In genomic region chr2:219684721-219685689, GRCh38 we compare ENCODE assay signal across 2 cellular contexts.
TF ChIP-seq lines count a peak whose summit lies in the region.

No MANE protein-coding gene starts in this region.

TF ChIP-seq in HEK293, 187 proteins besides CTCF, POLR2A, EP300 and RAD21 (continued from another document and continues in another):
- TF ChIP-seq ZNF292 (tag by site-specific recombination; IDR thresholded peaks at IDR 0.05; ENCODE audit: borderline replicate concordance, low read depth): no peak
- TF ChIP-seq IKZF3 (tag by site-specific recombination; IDR thresholded peaks at IDR 0.05): no peak
- no peak for TF ChIP-seq ZNF274 (IDR thresholded peaks at IDR 0.05; ENCODE audit: low read length)
- no peak for TF ChIP-seq ZNF274 (tag by site-specific recombination; IDR thresholded peaks at IDR 0.05; ENCODE audit: borderline replicate concordance)
- TF ChIP-seq ZNF626 (tag by site-specific recombination; IDR thresholded peaks at IDR 0.05): no peak
- TF ChIP-seq SP2 (tag by site-specific recombination; IDR thresholded peaks at IDR 0.05): no peak; the same call in 1 of the 2 replicates
- no peak for TF ChIP-seq ZNF202 (tag by site-specific recombination; IDR thresholded peaks at IDR 0.05; ENCODE audit: borderline replicate concordance)
- TF ChIP-seq, protein P1, sequence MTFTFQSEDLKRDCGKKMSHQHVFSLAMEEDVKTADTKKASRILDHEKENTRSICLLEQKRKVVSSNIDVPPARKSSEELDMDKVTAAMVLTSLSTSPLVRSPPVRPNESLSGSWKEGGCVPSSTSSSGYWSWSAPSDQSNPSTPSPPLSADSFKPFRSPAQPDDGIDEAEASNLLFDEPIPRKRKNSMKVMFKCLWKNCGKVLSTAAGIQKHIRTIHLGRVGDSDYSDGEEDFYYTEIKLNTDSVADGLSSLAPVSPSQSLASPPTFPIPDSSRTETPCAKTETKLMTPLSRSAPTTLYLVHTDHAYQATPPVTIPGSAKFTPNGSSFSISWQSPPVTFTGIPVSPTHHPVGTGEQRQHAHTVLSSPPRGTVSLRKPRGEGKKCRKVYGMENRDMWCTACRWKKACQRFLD (tag by site-specific recombination; IDR thresholded peaks at IDR 0.05): no peak
- TF ChIP-seq ZBTB21 (tag by site-specific recombination; IDR thresholded peaks at IDR 0.05): no peak
- peak; percentile 25; the same call in 1 of the 2 replicates for TF ChIP-seq ZNF629 (tag by site-specific recombination; IDR thresholded peaks at IDR 0.05)
- TF ChIP-seq ZNF133 (tag by site-specific recombination; IDR thresholded peaks at IDR 0.05): no peak
- TF ChIP-seq ZNF596 (tag by site-specific recombination; IDR thresholded peaks at IDR 0.05): no peak
- no peak for TF ChIP-seq GLI4 (tag by site-specific recombination; IDR thresholded peaks at IDR 0.05)
- TF ChIP-seq GFI1B (tag by site-specific recombination; IDR thresholded peaks at IDR 0.05): 0 out of 2 replicates have a peak, but pooled peaks have one; percentile 13
- TF ChIP-seq ZNF221 (tag by site-specific recombination; IDR thresholded peaks at IDR 0.05; ENCODE audit: borderline replicate concordance): no peak
- TF ChIP-seq HOXD13 (CRISPR knock-in tag; IDR thresholded peaks at IDR 0.05; ENCODE audit: borderline replicate concordance): no peak
- no peak for TF ChIP-seq ZXDB (tag by site-specific recombination; IDR thresholded peaks at IDR 0.05)
- TF ChIP-seq ZNF658 (tag by site-specific recombination; IDR thresholded peaks at IDR 0.05): no peak
- peak; percentile 40; the same call in 1 of the 2 replicates for TF ChIP-seq ZNF2 (tag by site-specific recombination; IDR thresholded peaks at IDR 0.05)
- TF ChIP-seq ZFP69B (tag by site-specific recombination; IDR thresholded peaks at IDR 0.05): no peak
- TF ChIP-seq ZNF146 (tag by site-specific recombination; IDR thresholded peaks at IDR 0.05): no peak
- TF ChIP-seq INSM2 (tag by site-specific recombination; IDR thresholded peaks at IDR 0.05): no peak
- TF ChIP-seq YY2 (tag by site-specific recombination; IDR thresholded peaks at IDR 0.05): no peak
- peak; percentile 44; the same call in 1 of the 2 replicates for TF ChIP-seq ZNF341 (tag by site-specific recombination; IDR thresholded peaks at IDR 0.05; ENCODE audit: low read depth)
- no peak for TF ChIP-seq ZNF248 (tag by site-specific recombination; IDR thresholded peaks at IDR 0.05)
- no peak for TF ChIP-seq ZNF830 (tag by site-specific recombination; IDR thresholded peaks at IDR 0.05; ENCODE audit: low read depth)
- TF ChIP-seq, protein P2, sequence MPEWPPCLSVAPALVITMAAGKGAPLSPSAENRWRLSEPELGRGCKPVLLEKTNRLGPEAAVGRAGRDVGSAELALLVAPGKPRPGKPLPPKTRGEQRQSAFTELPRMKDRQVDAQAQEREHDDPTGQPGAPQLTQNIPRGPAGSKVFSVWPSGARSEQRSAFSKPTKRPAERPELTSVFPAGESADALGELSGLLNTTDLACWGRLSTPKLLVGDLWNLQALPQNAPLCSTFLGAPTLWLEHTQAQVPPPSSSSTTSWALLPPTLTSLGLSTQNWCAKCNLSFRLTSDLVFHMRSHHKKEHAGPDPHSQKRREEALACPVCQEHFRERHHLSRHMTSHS (tag by site-specific recombination; IDR thresholded peaks at IDR 0.05): no peak
- no peak for TF ChIP-seq ZFP37 (tag by site-specific recombination; IDR thresholded peaks at IDR 0.05)
- TF ChIP-seq ZNF350 (tag by site-specific recombination; IDR thresholded peaks at IDR 0.05): no peak
- peak; percentile 95 for TF ChIP-seq ZBTB17 (tag by site-specific recombination; IDR thresholded peaks at IDR 0.05)
- no peak for TF ChIP-seq FEZF1 (tag by site-specific recombination; IDR thresholded peaks at IDR 0.05)
- TF ChIP-seq ZNF571 (tag by site-specific recombination; IDR thresholded peaks at IDR 0.05): no peak
- TF ChIP-seq ZNF280C (tag by site-specific recombination; IDR thresholded peaks at IDR 0.05): no peak
- no peak for TF ChIP-seq ZNF843 (tag by site-specific recombination; IDR thresholded peaks at IDR 0.05)
- TF ChIP-seq KLF16 (tag by site-specific recombination; IDR thresholded peaks at IDR 0.05): no peak
- TF ChIP-seq ZFHX2 (tag by site-specific recombination; conservative IDR thresholded peaks at IDR 0.05): peak; percentile 68
- TF ChIP-seq ZSCAN16 (tag by site-specific recombination; IDR thresholded peaks at IDR 0.05): no peak

TF ChIP-seq in WTC11, 78 proteins besides CTCF, POLR2A, EP300 and RAD21 (continued from another document and continues in another):
- TF ChIP-seq E2F5 (CRISPR knock-in tag; IDR thresholded peaks at IDR 0.05) (no peak), ZNF138 (CRISPR knock-in tag; conservative IDR thresholded peaks at IDR 0.05) (no peak), ZNF425 (CRISPR knock-in tag; conservative IDR thresholded peaks at IDR 0.05) (no peak), SP1 (CRISPR knock-in tag; conservative IDR thresholded peaks at IDR 0.05) (peak; percentile 58; the same call in 1 of the 2 replicates), CREM (CRISPR knock-in tag; IDR thresholded peaks at IDR 0.05) (no peak), E2F4 (CRISPR knock-in tag; IDR thresholded peaks at IDR 0.05; ENCODE audit: borderline replicate concordance, low read depth) (no peak), ESRRA (CRISPR knock-in tag; IDR thresholded peaks at IDR 0.05; ENCODE audit: borderline replicate concordance) (no peak), RELA (CRISPR knock-in tag; IDR thresholded peaks at IDR 0.05; ENCODE audit: borderline replicate concordance) (no peak), GRHL2 (CRISPR knock-in tag; IDR thresholded peaks at IDR 0.05; ENCODE audit: insufficient replicate concordance, severe bottlenecking) (no peak), ZNF232 (CRISPR knock-in tag; IDR thresholded peaks at IDR 0.05) (no peak), ARID4B (CRISPR knock-in tag; IDR thresholded peaks at IDR 0.05; ENCODE audit: borderline replicate concordance) (no peak), ZMAT4 (CRISPR knock-in tag; IDR thresholded peaks at IDR 0.05) (no peak), NR2C2 (CRISPR knock-in tag; IDR thresholded peaks at IDR 0.05) (no peak), ZBTB21 (CRISPR knock-in tag; IDR thresholded peaks at IDR 0.05; ENCODE audit: borderline replicate concordance) (0 out of 2 replicates have a peak, but pooled peaks have one; percentile 20), ZNF219 (CRISPR knock-in tag; IDR thresholded peaks at IDR 0.05; ENCODE audit: borderline replicate concordance) (no peak), CDX4 (CRISPR knock-in tag; IDR thresholded peaks at IDR 0.05; ENCODE audit: borderline replicate concordance) (no peak), AR (CRISPR knock-in tag; IDR thresholded peaks at IDR 0.05) (no peak), RORB (CRISPR knock-in tag; IDR thresholded peaks at IDR 0.05) (no peak), ZNF423 (CRISPR knock-in tag; IDR thresholded peaks at IDR 0.05) (no peak)
- TF ChIP-seq, protein P3, sequence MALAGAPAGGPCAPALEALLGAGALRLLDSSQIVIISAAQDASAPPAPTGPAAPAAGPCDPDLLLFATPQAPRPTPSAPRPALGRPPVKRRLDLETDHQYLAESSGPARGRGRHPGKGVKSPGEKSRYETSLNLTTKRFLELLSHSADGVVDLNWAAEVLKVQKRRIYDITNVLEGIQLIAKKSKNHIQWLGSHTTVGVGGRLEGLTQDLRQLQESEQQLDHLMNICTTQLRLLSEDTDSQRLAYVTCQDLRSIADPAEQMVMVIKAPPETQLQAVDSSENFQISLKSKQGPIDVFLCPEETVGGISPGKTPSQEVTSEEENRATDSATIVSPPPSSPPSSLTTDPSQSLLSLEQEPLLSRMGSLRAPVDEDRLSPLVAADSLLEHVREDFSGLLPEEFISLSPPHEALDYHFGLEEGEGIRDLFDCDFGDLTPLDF (CRISPR knock-in tag; IDR thresholded peaks at IDR 0.05): no peak
- TF ChIP-seq, protein P4, sequence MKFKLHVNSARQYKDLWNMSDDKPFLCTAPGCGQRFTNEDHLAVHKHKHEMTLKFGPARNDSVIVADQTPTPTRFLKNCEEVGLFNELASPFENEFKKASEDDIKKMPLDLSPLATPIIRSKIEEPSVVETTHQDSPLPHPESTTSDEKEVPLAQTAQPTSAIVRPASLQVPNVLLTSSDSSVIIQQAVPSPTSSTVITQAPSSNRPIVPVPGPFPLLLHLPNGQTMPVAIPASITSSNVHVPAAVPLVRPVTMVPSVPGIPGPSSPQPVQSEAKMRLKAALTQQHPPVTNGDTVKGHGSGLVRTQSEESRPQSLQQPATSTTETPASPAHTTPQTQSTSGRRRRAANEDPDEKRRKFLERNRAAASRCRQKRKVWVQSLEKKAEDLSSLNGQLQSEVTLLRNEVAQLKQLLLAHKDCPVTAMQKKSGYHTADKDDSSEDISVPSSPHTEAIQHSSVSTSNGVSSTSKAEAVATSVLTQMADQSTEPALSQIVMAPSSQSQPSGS (CRISPR knock-in tag; IDR thresholded peaks at IDR 0.05; ENCODE audit: borderline replicate concordance, low read depth): no peak
